ENCODE assay signal across 26 cellular contexts in genomic region chr11:46492540-46492939, GRCh38.
DNase-seq lines count a peak whose midpoint lies in the region; ATAC-seq and TF ChIP-seq lines count a peak whose summit lies in the region.
"Had no signal": no experiment of that assay in that cellular context is flagged by ENCODE, and none has a peak within 500 bp of the region (broad histone marks: within the 10 kb centered on the region; RNA-seq: fewer than 3 reads in every experiment).

No MANE protein-coding gene starts in this region.

- peaks cover 22% of the 10 kb centered on the region for H3K36me3 Mint-ChIP-seq in nephron (ENCODE audit: low read depth)
- H3K36me3 Mint-ChIP-seq in CD8-positive, alpha-beta memory T cell: peaks cover 3 to 70% (median 10%) of the 10 kb centered on the region in 3 donors

- peaks cover 63% of the 10 kb centered on the region for H3K4me1 Mint-ChIP-seq in nephron
- peaks cover 9 to 11% (median 10%) of the 10 kb centered on the region in 3 donors for H3K4me1 Mint-ChIP-seq in CD8-positive, alpha-beta memory T cell

- H3K27ac Mint-ChIP-seq in nephron: peak overlapping the region in 2 of 3 experiments; percentile 38 to 66
- H3K27ac Mint-ChIP-seq in CD8-positive, alpha-beta memory T cell: peak overlapping the region in 2 of 8 donors; percentile 22 to 71
- H3K27ac Mint-ChIP-seq: activated naive CD8-positive, alpha-beta T cell treated with anti-CD3 and anti-CD28 coated beads, Interleukin-2, amount 10 ng/mL, durations not matched to agents 7 days and 5 days; stimulated activated naive CD8-positive, alpha-beta T cell treated with anti-CD3 and anti-CD28 coated beads, Interleukin-15, Interleukin-2, amounts not matched to agents 100 ng/mL and 50 ng/mL, for 24 hours had no signal

- in situ Hi-C loops in GM13977 (cut with MboI; ENCODE audit: low pct_unique_long_range_greater_than_20kb, low sequenced_read_pairs, unreplicated experiment): no loop called here

- no peak overlapping the region for H3K4me3 ChIP-seq in heart right ventricle
- no peak overlapping the region for H3K4me3 ChIP-seq in CD8-positive, alpha-beta memory T cell (ENCODE audit: low read length)
- H3K4me3 ChIP-seq: coronary artery, HAP-1 had no signal

- TF ChIP-seq CTCF in heart right ventricle (IDR thresholded peaks at IDR 0.05) (no peak), nephron (IDR thresholded peaks at IDR 0.05; ENCODE audit: unreplicated experiment in 3 of 3) (no peak), GM13977 (IDR thresholded peaks at IDR 0.05; ENCODE audit: extremely low read depth, insufficient read depth, missing control alignments) (no peak)

- peaks cover 0 to 61% (median 7%) of the 10 kb centered on the region in 9 donors for H3K36me3 ChIP-seq in heart right ventricle
- H3K36me3 ChIP-seq in CD8-positive, alpha-beta memory T cell (ENCODE audit: insufficient read depth, low read length): peaks cover 17% of the 10 kb centered on the region
- H3K36me3 ChIP-seq: HAP-1 had no signal

- H3K27me3 ChIP-seq in heart right ventricle: no peaks in the 10 kb centered on the region
- no peaks in the 10 kb centered on the region for H3K27me3 ChIP-seq in CD8-positive, alpha-beta memory T cell (ENCODE audit: insufficient read depth, low read length, poor library complexity, severe bottlenecking)
- H3K27me3 ChIP-seq: foreskin keratinocyte, neutrophil had no signal

- no peak overlapping the region for H3K4me3 Mint-ChIP-seq in nephron
- peak overlapping the region in 1 of 7 donors; percentile 57 for H3K4me3 Mint-ChIP-seq in CD8-positive, alpha-beta memory T cell
- H3K4me3 Mint-ChIP-seq: activated naive CD8-positive, alpha-beta T cell treated with anti-CD3 and anti-CD28 coated beads, Interleukin-2, amount 10 ng/mL, durations not matched to agents 7 days and 5 days; brain; stimulated activated naive CD8-positive, alpha-beta T cell treated with anti-CD3 and anti-CD28 coated beads, Interleukin-15, Interleukin-2, amounts not matched to agents 100 ng/mL and 50 ng/mL, for 24 hours; type B pancreatic cell had no signal

- intact Hi-C loops in Right ventricle myocardium superior (cut with DNase I) (no loop called here), cardiac septum (cut with DNase I) (loop anchor here (5.0 kb wide), 1 partner anchor 35 kb away; no protein-coding TSS in a partner anchor), heart right ventricle (cut with DNase I) (loop anchor here in 6 of 10 donors (2.0 to 5.0 kb wide), 3 partner anchors 35 to 45 kb away; no protein-coding TSS in a partner anchor)

- 57 to 59% methylated on average over 11 of the region's 11 CpGs for WGBS in heart right ventricle, 2 donors

- POLR2A ChIA-PET in CD8-positive, alpha-beta memory T cell (lab: Charles Lee): no interaction called here

- no peaks in the 10 kb centered on the region for H3K9me3 ChIP-seq in heart right ventricle
- H3K9me3 ChIP-seq in CD8-positive, alpha-beta memory T cell (ENCODE audit: low read length): no peaks in the 10 kb centered on the region
- H3K9me3 ChIP-seq: HAP-1, neutrophil had no signal

- no peaks in the 10 kb centered on the region for H3K27me3 Mint-ChIP-seq in nephron (ENCODE audit: low read depth)
- H3K27me3 Mint-ChIP-seq in CD8-positive, alpha-beta memory T cell: no peaks in the 10 kb centered on the region
- H3K27me3 Mint-ChIP-seq: activated naive CD8-positive, alpha-beta T cell treated with anti-CD3 and anti-CD28 coated beads, Interleukin-2, amount 10 ng/mL, durations not matched to agents 7 days and 5 days; stimulated activated naive CD8-positive, alpha-beta T cell treated with anti-CD3 and anti-CD28 coated beads, Interleukin-15, Interleukin-2, amounts not matched to agents 100 ng/mL and 50 ng/mL, for 24 hours; type B pancreatic cell had no signal

- CTCF ChIA-PET in CD8-positive, alpha-beta memory T cell (lab: Charles Lee): no interaction called here

- peak overlapping the region in 8 of 10 donors; percentile 11 to 69 (median 46) for H3K27ac ChIP-seq in heart right ventricle
- no peak overlapping the region for H3K27ac ChIP-seq in CD8-positive, alpha-beta memory T cell (ENCODE audit: low read depth, low read length)
- H3K27ac ChIP-seq: foreskin keratinocyte, neutrophil had no signal

- H3K9me3 Mint-ChIP-seq in nephron: no peaks in the 10 kb centered on the region
- H3K9me3 Mint-ChIP-seq in CD8-positive, alpha-beta memory T cell: no peaks in the 10 kb centered on the region
- H3K9me3 Mint-ChIP-seq: activated naive CD8-positive, alpha-beta T cell treated with anti-CD3 and anti-CD28 coated beads, Interleukin-2, amount 10 ng/mL, durations not matched to agents 7 days and 5 days; brain; stimulated activated naive CD8-positive, alpha-beta T cell treated with anti-CD3 and anti-CD28 coated beads, Interleukin-15, Interleukin-2, amounts not matched to agents 100 ng/mL and 50 ng/mL, for 24 hours; type B pancreatic cell had no signal

- H3K4me1 ChIP-seq in heart right ventricle: peaks cover 0 to 62% (median 43%) of the 10 kb centered on the region in 9 donors
- H3K4me1 ChIP-seq in CD8-positive, alpha-beta memory T cell (ENCODE audit: insufficient read depth, low read length): no peaks in the 10 kb centered on the region
- H3K4me1 ChIP-seq: HAP-1 had no signal

- no peak for DNase-seq in Right ventricle myocardium superior
- no peak for DNase-seq in cardiac septum (ENCODE audit: low spot score)
- no peak for DNase-seq in heart right ventricle
- DNase-seq in CD8-positive, alpha-beta memory T cell: no peak
- DNase-seq in nucleus accumbens (lab: John Stamatoyannopoulos, UW): no peak
- DNase-seq in GM13977 (ENCODE audit: low spot score): no peak
- DNase-seq: activated CD4-positive, CD25-positive, alpha-beta regulatory T cell treated with anti-CD3 and anti-CD28 coated beads, Interleukin-2, amount 50 U/mL, for 72 hours; activated CD8-positive, alpha-beta memory T cell treated with anti-CD3 and anti-CD28 coated beads for 24 hours; activated naive CD8-positive, alpha-beta T cell treated with anti-CD3 and anti-CD28 coated beads, Interleukin-2, amount 10 ng/mL, durations not matched to agents 7 days and 5 days; DMS53; foreskin keratinocyte; kidney glomerular epithelial cell; NCI-H146; NCI-H774; stimulated activated CD4-positive, alpha-beta T cell treated with anti-CD3 and anti-CD28 coated beads, Interleukin-1b, Interleukin-23, amount 100 ng/mL, for 48 hours; T-helper 9 cell had no signal

- ATAC-seq in Right ventricle myocardium superior (ENCODE audit: poor library complexity): peak; percentile 69
- ATAC-seq in heart right ventricle: peak in 7 of 8 donors; percentile 40 to 81 (median 71)
- no peak for ATAC-seq in GM18519 (IDR thresholded peaks at IDR 0.05; ENCODE audit: low FRiP score, unreplicated experiment)
- ATAC-seq: foreskin keratinocyte, Panc1, SK-N-SH treated with all-trans-retinoic acid at 6 μM for 48 hours had no signal
